29 cellular contexts compared by ENCODE assay signal in the genomic region with DNA sequence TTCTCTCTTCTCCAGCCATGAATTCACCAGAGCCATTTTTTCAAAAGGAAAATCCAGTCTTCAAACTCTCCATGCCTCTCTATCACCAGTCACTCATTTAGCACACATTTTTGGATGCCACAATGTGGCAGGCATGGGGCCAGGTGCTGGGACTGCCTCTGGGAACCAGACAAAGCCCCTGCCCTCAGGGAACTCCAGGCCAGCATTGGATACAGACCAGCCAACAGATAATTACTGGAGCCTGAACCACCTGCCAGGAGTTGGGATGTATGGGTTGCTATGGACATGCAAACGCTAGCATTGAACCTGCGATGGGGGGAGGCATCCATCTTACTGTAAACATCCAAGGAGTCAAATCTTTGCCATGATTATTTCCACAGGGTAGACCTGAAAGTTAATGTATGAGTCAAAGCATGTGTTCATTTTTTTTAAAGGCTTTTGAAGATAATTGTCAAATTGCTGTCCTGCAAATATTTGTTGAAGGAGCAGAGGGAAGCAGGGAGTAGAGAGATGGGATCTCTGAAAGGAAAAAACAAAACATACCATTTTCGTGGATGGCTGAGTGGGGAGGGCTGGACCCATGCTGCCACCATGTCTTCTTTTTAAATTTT. TPM values are rescaled to one million over a fixed set of nuclear protein-coding genes. Genes with fewer than 3 reads are reported as not detected.
DNase-seq lines count a peak whose midpoint lies in the region; ATAC-seq and TF ChIP-seq lines count a peak whose summit lies in the region.
"Had no signal": no experiment of that assay in that cellular context is flagged by ENCODE, and none has a peak within 500 bp of the region (broad histone marks: within the 10 kb centered on the region; RNA-seq: fewer than 3 reads in every experiment).

No MANE protein-coding gene starts in this region.

- CTCF ChIA-PET in Calu3 (lab: Charles Lee) = no interaction called here

- H3K4me3 Mint-ChIP-seq in Calu3 (ENCODE audit: low read depth, unreplicated experiment) = no peak overlapping the region
- H3K4me3 Mint-ChIP-seq: activated CD4-positive, alpha-beta T cell treated with anti-CD3 and anti-CD28 coated beads for 36 hours; activated CD8-positive, alpha-beta T cell treated with anti-CD3 and anti-CD28 coated beads, Interleukin-2, amount 10 ng/mL, durations not matched to agents 7 days and 5 days; activated naive CD4-positive, alpha-beta T cell treated with anti-CD3 and anti-CD28 coated beads for 36 hours; brain; endodermal cell; stimulated activated naive CD8-positive, alpha-beta T cell treated with anti-CD3 and anti-CD28 coated beads, Interleukin-15, Interleukin-2, amounts not matched to agents 100 ng/mL and 50 ng/mL, for 24 hours had no signal

- H3K4me1 Mint-ChIP-seq in Calu3 (ENCODE audit: low read depth, unreplicated experiment) = no peaks in the 10 kb centered on the region
- H3K4me1 Mint-ChIP-seq: activated CD4-positive, alpha-beta T cell treated with anti-CD3 and anti-CD28 coated beads for 36 hours; endodermal cell had no signal

- no TSS peak for BruUV-seq in Calu3 (replicated peaks; lab: Mats Ljungman, UMichigan)

- no peak overlapping the region for H3K27ac Mint-ChIP-seq in Calu3 (ENCODE audit: unreplicated experiment)
- H3K27ac Mint-ChIP-seq: activated CD4-positive, alpha-beta T cell treated with anti-CD3 and anti-CD28 coated beads for 36 hours; activated CD8-positive, alpha-beta T cell treated with anti-CD3 and anti-CD28 coated beads, Interleukin-2, amount 10 ng/mL, durations not matched to agents 7 days and 5 days; activated naive CD4-positive, alpha-beta T cell treated with anti-CD3 and anti-CD28 coated beads for 36 hours; endodermal cell; stimulated activated naive CD8-positive, alpha-beta T cell treated with anti-CD3 and anti-CD28 coated beads, Interleukin-15, Interleukin-2, amounts not matched to agents 100 ng/mL and 50 ng/mL, for 24 hours had no signal

- H3K9me3 Mint-ChIP-seq in Calu3 (ENCODE audit: low read depth, unreplicated experiment) = no peaks in the 10 kb centered on the region
- H3K9me3 Mint-ChIP-seq: activated naive CD4-positive, alpha-beta T cell treated with anti-CD3 and anti-CD28 coated beads for 36 hours; stimulated activated naive CD8-positive, alpha-beta T cell treated with anti-CD3 and anti-CD28 coated beads, Interleukin-15, Interleukin-2, amounts not matched to agents 100 ng/mL and 50 ng/mL, for 24 hours had no signal

- H3K36me3 ChIP-seq in left ventricle myocardium inferior = no peaks in the 10 kb centered on the region
- H3K36me3 ChIP-seq: BLaER1 treated with 17β-estradiol and CSF1 and Interleukin-3, amounts not matched to agents 10 nM and 100 nM; spleen had no signal

- H3K27me3 ChIP-seq in left ventricle myocardium inferior (ENCODE audit: low read depth) = peaks cover 30% of the 10 kb centered on the region
- H3K27me3 ChIP-seq: BLaER1 treated with 17β-estradiol and CSF1 and Interleukin-3, amounts not matched to agents 10 nM and 100 nM; testis had no signal

- no peaks in the 10 kb centered on the region for H3K9me3 ChIP-seq in left ventricle myocardium inferior (replicated peaks)
- H3K9me3 ChIP-seq: BLaER1 treated with 17β-estradiol and CSF1 and Interleukin-3, amounts not matched to agents 10 nM and 100 nM; spleen; testis had no signal

- H3K4me1 ChIP-seq in left ventricle myocardium inferior = no peaks in the 10 kb centered on the region
- H3K4me1 ChIP-seq: BLaER1 treated with 17β-estradiol and CSF1 and Interleukin-3, amounts not matched to agents 10 nM and 100 nM; spleen; testis had no signal

- no peak overlapping the region for H3K27ac ChIP-seq in left ventricle myocardium inferior (replicated peaks)
- H3K27ac ChIP-seq: BLaER1 treated with 17β-estradiol and CSF1 and Interleukin-3, amounts not matched to agents 10 nM and 100 nM; PC-9; spleen; testis had no signal

- peaks cover 28% of the 10 kb centered on the region for H3K27me3 Mint-ChIP-seq in Calu3 (ENCODE audit: unreplicated experiment)
- H3K27me3 Mint-ChIP-seq: activated CD4-positive, alpha-beta T cell treated with anti-CD3 and anti-CD28 coated beads for 36 hours; brain had no signal

- DNase-seq in ELF-1 (ENCODE audit: low read depth, low spot score) = peak; percentile 47
- peak; percentile 70 for DNase-seq in NCI-H1092 treated with DMSO at 0.1 percent for 48 hours (lab: John Stamatoyannopoulos, UW)
- peak; percentile 79 for DNase-seq in NCI-H2227 (lab: John Stamatoyannopoulos, UW; ENCODE audit: unreplicated experiment)
- DNase-seq in left ventricle myocardium inferior = no peak
- DNase-seq in Calu3 = no peak
- DNase-seq: activated CD4-positive, alpha-beta T cell treated with anti-CD3 and anti-CD28 coated beads for 36 hours; activated CD8-positive, alpha-beta T cell treated with anti-CD3 and anti-CD28 coated beads, Interleukin-2, amount 10 ng/mL, durations not matched to agents 7 days and 5 days; activated naive CD4-positive, alpha-beta T cell treated with anti-CD3 and anti-CD28 coated beads for 36 hours; cerebellar nuclear complex; dermis blood vessel endothelial cell; endodermal cell; Karpas-422; left ventricle myocardium superior; NCI-H1694 treated with DMSO at 0.1 percent for 48 hours; NCI-H446 treated with DMSO at 0.1 percent for 48 hours; NK-92 treated with Interleukin-12 subunit alpha and Interleukin-12 subunit beta, amount 100 ng/mL, for 24 hours; PC-9; right cardiac atrium; spleen; stimulated activated CD4-positive, alpha-beta T cell treated with anti-CD3 and anti-CD28 coated beads, Interleukin-2, amount 100 ng/mL, for 24 hours; stimulated activated CD8-positive, alpha-beta memory T cell treated with anti-CD3 and anti-CD28 coated beads, Interleukin-4, amount 100 ng/mL, for 48 hours; T-helper 2 cell; testis had no signal

- no peaks in the 10 kb centered on the region for H3K36me3 Mint-ChIP-seq in Calu3 (ENCODE audit: insufficient read depth, unreplicated experiment)

- H3K4me3 ChIP-seq in left ventricle myocardium inferior = no peak overlapping the region
- H3K4me3 ChIP-seq: BLaER1 treated with 17β-estradiol and CSF1 and Interleukin-3, amounts not matched to agents 10 nM and 100 nM; PC-9; spleen; testis had no signal

- TF ChIP-seq CTCF in left ventricle myocardium inferior (IDR thresholded peaks at IDR 0.05; ENCODE audit: borderline replicate concordance) (no peak), Calu3 (IDR thresholded peaks at IDR 0.05; ENCODE audit: unreplicated experiment) (no peak)

- ATAC-seq in SK-N-SH treated with all-trans-retinoic acid at 6 μM for 48 hours = no peak
- ATAC-seq in HG02798 (IDR thresholded peaks at IDR 0.05; ENCODE audit: poor library complexity, unreplicated experiment) = no peak
- ATAC-seq in GM21825 (IDR thresholded peaks at IDR 0.05; ENCODE audit: unreplicated experiment) = no peak
- ATAC-seq: activated CD4-positive, alpha-beta T cell treated with anti-CD3 and anti-CD28 coated beads for 36 hours; activated CD8-positive, alpha-beta T cell treated with anti-CD3 and anti-CD28 coated beads, Interleukin-2, amount 10 ng/mL, durations not matched to agents 7 days and 5 days; left ventricle myocardium superior; right cardiac atrium had no signal

- intact Hi-C loops in left ventricle myocardium inferior (cut with micrococcal nuclease) = no loop called here
- intact Hi-C loops in Calu3 (cut with micrococcal nuclease; ENCODE audit: unreplicated experiment) = no loop called here

TF ChIP-seq in SK-N-SH treated with all-trans-retinoic acid at 6 μM for 48 hours, 23 proteins besides CTCF, POLR2A, EP300 and RAD21:
- TF ChIP-seq, protein P1, sequence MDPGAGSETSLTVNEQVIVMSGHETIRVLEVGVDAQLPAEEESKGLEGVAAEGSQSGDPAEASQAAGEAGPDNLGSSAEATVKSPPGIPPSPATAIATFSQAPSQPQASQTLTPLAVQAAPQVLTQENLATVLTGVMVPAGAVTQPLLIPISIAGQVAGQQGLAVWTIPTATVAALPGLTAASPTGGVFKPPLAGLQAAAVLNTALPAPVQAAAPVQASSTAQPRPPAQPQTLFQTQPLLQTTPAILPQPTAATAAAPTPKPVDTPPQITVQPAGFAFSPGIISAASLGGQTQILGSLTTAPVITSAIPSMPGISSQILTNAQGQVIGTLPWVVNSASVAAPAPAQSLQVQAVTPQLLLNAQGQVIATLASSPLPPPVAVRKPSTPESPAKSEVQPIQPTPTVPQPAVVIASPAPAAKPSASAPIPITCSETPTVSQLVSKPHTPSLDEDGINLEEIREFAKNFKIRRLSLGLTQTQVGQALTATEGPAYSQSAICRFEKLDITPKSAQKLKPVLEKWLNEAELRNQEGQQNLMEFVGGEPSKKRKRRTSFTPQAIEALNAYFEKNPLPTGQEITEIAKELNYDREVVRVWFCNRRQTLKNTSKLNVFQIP (CRISPR knock-in tag; IDR thresholded peaks at IDR 0.05; ENCODE audit: borderline replicate concordance, low read depth) = no peak
- TF ChIP-seq TCF4 (CRISPR knock-in tag; IDR thresholded peaks at IDR 0.05; ENCODE audit: borderline replicate concordance) = 0 out of 2 replicates have a peak, but pooled peaks have one; percentile 21
TF ChIP-seq in SK-N-SH treated with all-trans-retinoic acid at 6 μM for 48 hours: peak in this region for 1.

RNA-seq across cellular contexts. Expression of a gene that starts 43.2 kb away (rescaled TPM):
- total RNA-seq in left ventricle myocardium inferior (6.1 TPM), Calu3 (2022) (0.21 TPM in 1 of 2 replicates, not detected in the other)
- total RNA-seq: activated CD8-positive, alpha-beta T cell treated with anti-CD3 and anti-CD28 coated beads, Interleukin-2, amount 10 ng/mL, durations not matched to agents 7 days and 5 days; activated naive CD4-positive, alpha-beta T cell treated with anti-CD3 and anti-CD28 coated beads for 36 hours had no signal

RNA-seq across cellular contexts. Expression of a gene that starts 57.6 kb away (rescaled TPM):
- total RNA-seq in left ventricle myocardium inferior (2,037 TPM), Calu3 (2022) (72.7 and 135 TPM in 2 replicates)

Comparison
In these comparisons a context has a peak if more than half of its experiments do, and no peak if none do; other contexts are left out.
1. DNase-seq: peak in ELF-1 (single experiment), NCI-H1092 treated with DMSO at 0.1 percent for 48 hours (single experiment) and NCI-H2227 (single experiment); none in left ventricle myocardium inferior (single experiment) and Calu3 (single experiment).
2. RNA of a gene that starts 57.6 kb away (total RNA-seq): 2,037 TPM in left ventricle myocardium inferior (single experiment); 72.7 to 135 TPM in Calu3; every median in the first group is over 10 times any median in the second.